ENCODE assay signal across 9 cellular contexts in the genomic region with DNA sequence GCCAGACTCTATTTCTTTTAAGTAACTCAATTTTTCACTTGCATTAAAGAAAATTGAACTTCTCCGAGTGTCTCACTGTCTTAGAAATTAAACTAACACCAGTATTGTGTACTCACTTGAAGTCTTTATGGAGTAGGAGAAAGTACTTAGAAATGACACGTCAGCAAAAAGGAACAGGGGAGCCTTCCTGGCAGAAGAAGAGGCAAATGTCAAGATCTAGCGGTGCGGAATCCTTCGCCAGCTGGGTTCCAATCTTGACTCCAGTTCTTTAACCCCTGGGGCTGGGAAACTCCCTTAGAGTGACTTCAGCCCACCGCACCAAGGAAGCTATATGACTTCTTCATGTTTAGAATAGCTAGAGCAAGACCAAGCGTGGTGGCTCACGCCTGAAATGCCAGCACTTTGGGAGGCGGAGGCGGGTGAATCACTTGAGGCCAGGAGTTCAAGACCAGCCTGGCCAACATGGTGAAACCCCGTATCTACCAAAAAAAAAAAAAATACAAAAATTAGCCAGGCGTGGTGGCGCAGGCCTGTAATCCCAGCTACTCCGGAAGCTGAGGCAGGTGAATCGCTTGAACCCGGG. TPM values are rescaled to one million over a fixed set of nuclear protein-coding genes. Genes with fewer than 3 reads are reported as not detected.
DNase-seq lines count a peak whose midpoint lies in the region; ATAC-seq and TF ChIP-seq lines count a peak whose summit lies in the region.
"Had no signal": no experiment of that assay in that cellular context is flagged by ENCODE, and none has a peak within 500 bp of the region (broad histone marks: within the 10 kb centered on the region; RNA-seq: fewer than 3 reads in every experiment).

No MANE protein-coding gene starts in this region.

- peak overlapping the region; percentile 81 for H3K4me3 ChIP-seq in GM12875 (ENCODE audit: low read depth, low read length)

- peaks cover 32 to 45% of the 10 kb centered on the region in 2 donors for H3K4me1 Mint-ChIP-seq in effector memory CD8-positive, alpha-beta T cell (ENCODE audit: low read depth in 2 of 2)
- H3K4me1 Mint-ChIP-seq in neural crest cell, result peaks cover 42% of the 10 kb centered on the region

- H3K4me3 Mint-ChIP-seq in effector memory CD8-positive, alpha-beta T cell, result peak overlapping the region; percentile 98 to 99
- H3K4me3 Mint-ChIP-seq in neural crest cell, result peak overlapping the region; percentile 99

- peak; percentile 12 to 15 for ATAC-seq in activated CD4-positive, CD25-positive, alpha-beta regulatory T cell treated with anti-CD3 and anti-CD28 coated beads, Interleukin-2, amount 50 U/mL, for 24 hours
- no peak for ATAC-seq in effector memory CD8-positive, alpha-beta T cell (replicated peaks)
- ATAC-seq in HG03135 (IDR thresholded peaks at IDR 0.05; ENCODE audit: unreplicated experiment), result no peak

- H3K36me3 Mint-ChIP-seq in effector memory CD8-positive, alpha-beta T cell (ENCODE audit: insufficient read depth), result peaks cover 64% of the 10 kb centered on the region
- peaks cover 14% of the 10 kb centered on the region for H3K36me3 Mint-ChIP-seq in neural crest cell (ENCODE audit: low read depth)

- peak overlapping the region; percentile 100 for H3K27ac Mint-ChIP-seq in effector memory CD8-positive, alpha-beta T cell
- no peak overlapping the region for H3K27ac Mint-ChIP-seq in neural crest cell (ENCODE audit: unreplicated experiment)

- peaks cover 0 to 5% of the 10 kb centered on the region in 2 donors for H3K9me3 Mint-ChIP-seq in effector memory CD8-positive, alpha-beta T cell
- H3K9me3 Mint-ChIP-seq in neural crest cell, result peaks cover 6% of the 10 kb centered on the region

- TF ChIP-seq CTCF in GM12875 (IDR thresholded peaks at IDR 0.05; ENCODE audit: borderline replicate concordance, insufficient read depth, low read depth, low read length), result no peak
- TF ChIP-seq CTCF in neural crest cell (conservative IDR thresholded peaks at IDR 0.05), result no peak

- no peaks in the 10 kb centered on the region for H3K27me3 Mint-ChIP-seq in effector memory CD8-positive, alpha-beta T cell
- H3K27me3 Mint-ChIP-seq in neural crest cell (ENCODE audit: low read depth), result peaks cover 9% of the 10 kb centered on the region

- peak in 2 of 3 experiments; percentile 13 to 19 for DNase-seq in effector memory CD8-positive, alpha-beta T cell
- DNase-seq in neural crest cell (ENCODE audit: low read depth, low spot score) (no peak), epidermal melanocyte (ENCODE audit: insufficient read length, low spot score) (no peak), D341Med (ENCODE audit: low spot score) (no peak), pons (ENCODE audit: low spot score) (no peak)

RNA-seq across cellular contexts. Expression of gene WBP11, which starts 34.4 kb away (rescaled TPM):
- total RNA-seq in neural crest cell, result 101 and 109 TPM in 2 replicates

RNA-seq across cellular contexts. Expression of gene C12orf60, which starts 34.6 kb away (rescaled TPM):
- 2.5 and 2.9 TPM in 2 replicates for total RNA-seq in neural crest cell

RNA-seq across cellular contexts. Expression of gene SMCO3, which starts 45.1 kb away (rescaled TPM):
- not detected in 2 replicates for total RNA-seq in neural crest cell
- total RNA-seq: T-helper 2 cell treated with Interferon-gamma antibody and Interleukin-4, amounts not matched to agents 100 ng/mL and 5 ng/mL, for 36 hours had no signal

Comparison
In these comparisons a context has a peak if more than half of its experiments do, and no peak if none do; other contexts are left out.
1. ATAC-seq: peak in activated CD4-positive, CD25-positive, alpha-beta regulatory T cell treated with anti-CD3 and anti-CD28 coated beads, Interleukin-2, amount 50 U/mL, for 24 hours (2 of 2); none in effector memory CD8-positive, alpha-beta T cell (single experiment) and HG03135 (single experiment).
2. DNase-seq: peak in effector memory CD8-positive, alpha-beta T cell (2 of 3); none in neural crest cell (single experiment), epidermal melanocyte (single experiment), D341Med (single experiment) and pons (single experiment).